ENCODE assay signal across 1 cellular context in genomic region chr17:40063034-40063765, GRCh38.
TF ChIP-seq lines count a peak whose summit lies in the region.

No MANE protein-coding gene starts in this region.

TF ChIP-seq in SK-N-SH, 30 proteins besides CTCF, POLR2A, EP300 and RAD21 (continued from another document):
- TF ChIP-seq RCOR1 (IDR thresholded peaks at IDR 0.05; ENCODE audit: low read length) (no peak), TEAD4 (IDR thresholded peaks at IDR 0.05; ENCODE audit: borderline replicate concordance, insufficient read depth) (no peak), MXI1 (IDR thresholded peaks at IDR 0.05; ENCODE audit: low read depth, low read length) (no peak; the same call in 1 of the 2 replicates)
